In genomic region chr2:63589148-63589972, GRCh38 we compare ENCODE assay signal across 8 cellular contexts. TPM values are rescaled to one million over a fixed set of nuclear protein-coding genes. Genes with fewer than 3 reads are reported as not detected.
DNase-seq lines count a peak whose midpoint lies in the region; ATAC-seq and TF ChIP-seq lines count a peak whose summit lies in the region.

No MANE protein-coding gene starts in this region.

- no peaks in the 10 kb centered on the region for H3K9me3 Mint-ChIP-seq in T-helper 2 cell treated with Interferon-gamma antibody and Interleukin-4, amounts not matched to agents 5 μg/mL and 100 μg/mL, for 36 hours

- peak overlapping the region; percentile 89 for H3K4me3 Mint-ChIP-seq in T-helper 2 cell treated with Interferon-gamma antibody and Interleukin-4, amounts not matched to agents 5 μg/mL and 100 μg/mL, for 36 hours

- H3K4me1 Mint-ChIP-seq in T-helper 2 cell treated with Interferon-gamma antibody and Interleukin-4, amounts not matched to agents 5 μg/mL and 100 μg/mL, for 36 hours (ENCODE audit: low read depth), result peaks cover 32% of the 10 kb centered on the region

- DNase-seq in stimulated activated CD8-positive, alpha-beta memory T cell treated with anti-CD3 and anti-CD28 coated beads, Interleukin-15, amount 100 ng/mL, for 1 hour (ENCODE audit: low read depth), result peak; percentile 3
- DNase-seq in stimulated activated CD8-positive, alpha-beta memory T cell treated with anti-CD3 and anti-CD28 coated beads, Interleukin-4, amount 100 ng/mL, for 48 hours, result no peak
- DNase-seq in T-helper 2 cell treated with Interferon-gamma antibody and Interleukin-4, amounts not matched to agents 5 μg/mL and 100 μg/mL, for 36 hours (ENCODE audit: low spot score), result peak; percentile 5
- DNase-seq in fibroblast of pulmonary artery (ENCODE audit: low read depth) (no peak), ovary (no peak), cortex of kidney (lab: John Stamatoyannopoulos, UW) (no peak)

- no peaks in the 10 kb centered on the region for H3K4me1 ChIP-seq in ovary (ENCODE audit: insufficient read depth)

- no peaks in the 10 kb centered on the region for H3K27me3 ChIP-seq in ovary

- no peaks in the 10 kb centered on the region for H3K27me3 Mint-ChIP-seq in T-helper 2 cell treated with Interferon-gamma antibody and Interleukin-4, amounts not matched to agents 5 μg/mL and 100 μg/mL, for 36 hours (ENCODE audit: low read depth)

- TF ChIP-seq CTCF in fibroblast of pulmonary artery (IDR thresholded peaks at IDR 0.05; ENCODE audit: low read length, missing control alignments), result no peak
- no peak for TF ChIP-seq CTCF in ovary (IDR thresholded peaks at IDR 0.05)

- H3K27ac Mint-ChIP-seq in T-helper 2 cell treated with Interferon-gamma antibody and Interleukin-4, amounts not matched to agents 5 μg/mL and 100 μg/mL, for 36 hours, result peak overlapping the region; percentile 93

- peak overlapping the region in 1 of 2 donors; percentile 88 for H3K27ac ChIP-seq in ovary

- H3K4me3 ChIP-seq in fibroblast of pulmonary artery (replicated peaks; ENCODE audit: low read depth, low read length), result peak overlapping the region; percentile 95
- H3K4me3 ChIP-seq in ovary, result peak overlapping the region; percentile 87

- intact Hi-C loops in ovary (cut with DNase I), result no loop called here

- TF ChIP-seq POLR2A in ovary (IDR thresholded peaks at IDR 0.05), result no peak

- H3K36me3 Mint-ChIP-seq in T-helper 2 cell treated with Interferon-gamma antibody and Interleukin-4, amounts not matched to agents 5 μg/mL and 100 μg/mL, for 36 hours (ENCODE audit: low read depth), result peaks cover 12% of the 10 kb centered on the region

- ATAC-seq in HG03175 (IDR thresholded peaks at IDR 0.05; ENCODE audit: unreplicated experiment), result peak; percentile 1
- ATAC-seq in GM18870 (IDR thresholded peaks at IDR 0.05; ENCODE audit: unreplicated experiment), result no peak

- WGBS in ovary, 3 donors, result 4 to 5% (median 5%) methylated on average over 26 of the region's 26 CpGs

- H3K9me3 ChIP-seq in ovary, result no peaks in the 10 kb centered on the region

- no peaks in the 10 kb centered on the region for H3K36me3 ChIP-seq in ovary

- TF ChIP-seq EP300 in ovary (IDR thresholded peaks at IDR 0.05), result no peak

RNA-seq across cellular contexts. Expression of gene MDH1, which starts 0.6 kb away (rescaled TPM):
- total RNA-seq in ovary, result 100 to 1,000 TPM in 1 of 7 donors, 10 to 100 TPM in 6; 72.3 to 126 (median 79.4) TPM
- 100 to 1,000 TPM in 1 of 2 donors, 10 to 100 TPM in 1; 90.0 to 121 TPM for polyA plus RNA-seq in ovary

RNA-seq across cellular contexts. Expression of gene WDPCP, which starts 1.1 kb away (rescaled TPM):
- total RNA-seq in ovary, result 10 to 100 TPM; 11.7 to 29.6 (median 16.3) TPM
- 1 to 10 TPM; 4.0 to 5.0 TPM for polyA plus RNA-seq in ovary

Comparison
In these comparisons a context has a peak if more than half of its experiments do, and no peak if none do; other contexts are left out.
1. DNase-seq: peak in stimulated activated CD8-positive, alpha-beta memory T cell treated with anti-CD3 and anti-CD28 coated beads, Interleukin-15, amount 100 ng/mL, for 1 hour (single experiment) and T-helper 2 cell treated with Interferon-gamma antibody and Interleukin-4, amounts not matched to agents 5 μg/mL and 100 μg/mL, for 36 hours (single experiment); none in stimulated activated CD8-positive, alpha-beta memory T cell treated with anti-CD3 and anti-CD28 coated beads, Interleukin-4, amount 100 ng/mL, for 48 hours (single experiment), fibroblast of pulmonary artery (single experiment), ovary (0 of 5) and cortex of kidney (single experiment).